In the genomic region with DNA sequence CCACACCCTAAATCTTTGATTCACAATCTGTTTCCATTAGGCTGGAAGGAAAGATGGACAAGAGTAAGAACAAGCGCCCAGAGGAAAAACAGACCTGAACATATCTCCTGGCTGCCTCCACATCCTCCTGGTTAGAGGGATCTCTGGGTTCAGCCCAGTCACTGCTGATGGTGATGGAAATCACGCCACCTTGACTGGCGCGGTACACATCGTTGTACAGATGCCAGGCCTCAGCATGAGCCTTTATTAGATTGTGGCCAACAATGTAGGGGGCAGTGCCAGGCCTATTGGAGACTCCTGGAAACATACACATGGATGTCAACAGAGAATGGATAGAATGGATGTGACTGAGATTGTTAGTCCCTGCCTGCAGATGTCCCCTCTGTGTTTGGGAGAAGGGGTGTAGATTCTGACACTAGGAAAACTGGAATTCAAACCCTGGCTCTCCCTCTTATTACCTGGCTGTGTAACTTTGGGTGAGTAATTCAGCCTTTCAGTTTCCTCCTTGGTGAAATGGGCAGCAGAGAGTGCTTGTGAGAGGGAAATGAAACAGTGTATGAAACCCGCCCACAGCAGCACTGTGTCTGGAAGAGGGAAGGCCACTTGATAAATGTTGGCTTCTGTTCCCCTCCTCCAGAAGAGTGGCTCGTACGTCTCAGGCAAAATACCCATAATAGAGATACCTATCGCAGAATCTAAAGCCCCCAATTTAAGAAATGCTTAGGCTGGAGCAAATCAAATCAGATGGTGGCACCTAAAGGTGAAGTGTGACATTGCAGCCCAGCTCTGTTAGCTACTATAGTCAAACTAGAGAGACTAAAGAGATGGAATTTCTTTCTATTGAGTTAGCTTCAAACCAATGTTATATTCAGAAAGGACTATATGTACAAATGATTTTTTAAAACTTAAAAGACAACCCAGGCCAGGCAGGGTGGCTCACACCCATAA, we compare ENCODE assay signal across 21 cellular contexts. TPM values are rescaled to one million over a fixed set of nuclear protein-coding genes. Genes with fewer than 3 reads are reported as not detected.
"Had no signal": no experiment of that assay in that cellular context is flagged by ENCODE, and none has a peak within 500 bp of the region (broad histone marks: within the 10 kb centered on the region; RNA-seq: fewer than 3 reads in every experiment).

No MANE protein-coding gene starts in this region.

- H3K27me3 ChIP-seq: dorsolateral prefrontal cortex, foreskin keratinocyte had no signal

- H3K9me3 ChIP-seq: thoracic aorta had no signal

- H3K27ac ChIP-seq: dorsolateral prefrontal cortex, epithelial cell of prostate, foreskin keratinocyte, lower lobe of right lung, thoracic aorta had no signal

- DNase-seq: activated CD4-positive, alpha-beta T cell treated with anti-CD3 and anti-CD28 coated beads, Interleukin-2, amount 10 ng/mL, durations not matched to agents 24 days and 14 days; activated CD4-positive, CD25-positive, alpha-beta regulatory T cell; activated CD8-positive, alpha-beta T cell treated with anti-CD3 and anti-CD28 coated beads for 36 hours; activated naive CD4-positive, alpha-beta T cell treated with anti-CD3 and anti-CD28 coated beads for 36 hours; activated naive CD8-positive, alpha-beta T cell treated with anti-CD3 and anti-CD28 coated beads, Interleukin-2, amount 50 U/mL, for 24 hours; activated T-cell treated with anti-CD3 and anti-CD28 coated beads, Interleukin-2, amount 50 U/mL, for 24 hours; anterior cingulate cortex; caudate nucleus; dorsolateral prefrontal cortex; foreskin keratinocyte; hippocampal formation; left colon; lower lobe of right lung; natural killer cell; stimulated activated CD4-positive, alpha-beta T cell treated with anti-CD3 and anti-CD28 coated beads, Interleukin-4, amount 100 ng/mL, for 24 hours had no signal

- ATAC-seq: activated CD8-positive, alpha-beta T cell treated with anti-CD3 and anti-CD28 coated beads for 36 hours; activated naive CD8-positive, alpha-beta T cell treated with anti-CD3 and anti-CD28 coated beads, Interleukin-2, amount 50 U/mL, for 24 hours; foreskin keratinocyte; left colon; lower lobe of right lung; natural killer cell; sciatic nerve; stimulated activated effector memory CD8-positive, alpha-beta T cell treated with anti-CD3 and anti-CD28 coated beads, Interleukin-12 subunit alpha, Interleukin-12 subunit beta, amount 100 ng/mL, for 72 hours had no signal

- H3K36me3 Mint-ChIP-seq: brain; natural killer cell; stimulated activated effector memory CD8-positive, alpha-beta T cell treated with anti-CD3 and anti-CD28 coated beads, Interleukin-12 subunit alpha, Interleukin-12 subunit beta, amount 100 ng/mL, for 72 hours had no signal

- H3K36me3 ChIP-seq: lower lobe of right lung, thoracic aorta had no signal

- H3K4me3 Mint-ChIP-seq: activated CD4-positive, alpha-beta T cell treated with anti-CD3 and anti-CD28 coated beads, Interleukin-2, amount 10 ng/mL, durations not matched to agents 24 days and 14 days; activated CD8-positive, alpha-beta T cell treated with anti-CD3 and anti-CD28 coated beads for 36 hours; activated naive CD4-positive, alpha-beta T cell treated with anti-CD3 and anti-CD28 coated beads for 36 hours; activated naive CD8-positive, alpha-beta T cell treated with anti-CD3 and anti-CD28 coated beads, Interleukin-2, amount 50 U/mL, for 24 hours; activated T-cell treated with anti-CD3 and anti-CD28 coated beads, Interleukin-2, amount 50 U/mL, for 24 hours; brain; natural killer cell; stimulated activated effector memory CD8-positive, alpha-beta T cell treated with anti-CD3 and anti-CD28 coated beads, Interleukin-12 subunit alpha, Interleukin-12 subunit beta, amount 100 ng/mL, for 72 hours had no signal

- H3K27ac Mint-ChIP-seq: activated CD4-positive, alpha-beta T cell treated with anti-CD3 and anti-CD28 coated beads, Interleukin-2, amount 10 ng/mL, durations not matched to agents 24 days and 14 days; activated CD8-positive, alpha-beta T cell treated with anti-CD3 and anti-CD28 coated beads for 36 hours; activated naive CD4-positive, alpha-beta T cell treated with anti-CD3 and anti-CD28 coated beads for 36 hours; activated naive CD8-positive, alpha-beta T cell treated with anti-CD3 and anti-CD28 coated beads, Interleukin-2, amount 50 U/mL, for 24 hours; activated T-cell treated with anti-CD3 and anti-CD28 coated beads, Interleukin-2, amount 50 U/mL, for 24 hours; brain; natural killer cell; stimulated activated effector memory CD8-positive, alpha-beta T cell treated with anti-CD3 and anti-CD28 coated beads, Interleukin-12 subunit alpha, Interleukin-12 subunit beta, amount 100 ng/mL, for 72 hours had no signal

- H3K4me1 Mint-ChIP-seq: brain had no signal

- H3K27me3 Mint-ChIP-seq: activated CD4-positive, alpha-beta T cell treated with anti-CD3 and anti-CD28 coated beads, Interleukin-2, amount 10 ng/mL, durations not matched to agents 24 days and 14 days; activated CD8-positive, alpha-beta T cell treated with anti-CD3 and anti-CD28 coated beads for 36 hours; activated naive CD8-positive, alpha-beta T cell treated with anti-CD3 and anti-CD28 coated beads, Interleukin-2, amount 50 U/mL, for 24 hours; activated T-cell treated with anti-CD3 and anti-CD28 coated beads, Interleukin-2, amount 50 U/mL, for 24 hours; brain had no signal

- H3K4me3 ChIP-seq: dorsolateral prefrontal cortex, lower lobe of right lung, thoracic aorta had no signal

- H3K4me1 ChIP-seq: lower lobe of right lung had no signal

RNA-seq across cellular contexts. Expression of gene LCT, which starts 36.2 kb away (rescaled TPM):
- total RNA-seq: foreskin keratinocyte, lower lobe of right lung, urinary bladder had no signal
